Comparison of ENCODE assay signal across 8 cellular contexts in the genomic region with DNA sequence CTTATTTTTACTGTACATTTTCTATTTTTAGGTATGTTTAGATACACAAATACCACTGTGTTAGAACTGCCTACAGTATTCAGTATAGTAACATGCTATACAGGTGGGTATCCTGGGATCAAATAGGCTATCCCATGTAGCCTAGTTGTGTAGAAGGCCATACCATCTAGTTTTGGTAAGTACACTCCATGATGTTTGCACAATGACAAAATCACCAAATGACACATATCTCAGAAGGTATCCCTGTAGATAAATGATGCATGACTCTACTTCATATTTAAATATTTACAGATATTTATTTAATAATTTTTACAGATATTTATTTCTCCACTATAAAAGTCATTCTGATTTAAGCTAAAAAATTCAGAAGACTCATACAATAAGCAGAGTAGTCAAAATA.
"Had no signal": no experiment of that assay in that cellular context is flagged by ENCODE, and none has a peak within 500 bp of the region (broad histone marks: within the 10 kb centered on the region; RNA-seq: fewer than 3 reads in every experiment).

No MANE protein-coding gene starts in this region.

- FAIRE-seq: G401.6, GM12878, GM12891, GM12892, GM18507, GM19239 had no signal

- DNase-seq: GDM1, GF-D8 had no signal

- ATAC-seq: GM12878 had no signal

- H3K4me3 ChIP-seq: GM12878 had no signal
